ENCODE assay signal across 18 cellular contexts in the genomic region with DNA sequence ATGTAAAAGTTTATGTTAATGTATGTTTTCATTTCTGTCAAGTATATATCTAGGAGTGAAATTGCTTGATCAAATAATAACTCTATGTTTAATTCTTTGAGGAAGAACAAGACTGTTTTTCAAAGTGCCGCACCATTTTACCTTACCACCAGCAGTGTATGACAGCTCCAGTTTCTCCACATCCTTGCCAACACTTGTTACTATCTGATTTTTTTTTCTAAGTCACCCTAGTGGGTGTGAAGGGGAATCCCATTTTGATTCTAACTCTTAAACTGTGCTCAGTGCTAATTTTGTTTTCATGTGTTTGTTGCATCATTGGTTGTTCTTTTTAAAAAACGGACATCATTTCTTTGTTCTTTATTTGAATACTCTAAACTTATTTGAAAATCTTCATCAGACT.
A peak's percentile ranks its signal among the peaks of the same experiment; 100 is the strongest.
DNase-seq lines count a peak whose midpoint lies in the region; ATAC-seq, FAIRE-seq and TF ChIP-seq lines count a peak whose summit lies in the region.
"Had no signal": no experiment of that assay in that cellular context is flagged by ENCODE, and none has a peak within 500 bp of the region (broad histone marks: within the 10 kb centered on the region; RNA-seq: fewer than 3 reads in every experiment).

No MANE protein-coding gene starts in this region.

- peak overlapping the region; percentile 75 for H3K27ac Mint-ChIP-seq in activated CD4-positive, alpha-beta T cell treated with anti-CD3 and anti-CD28 coated beads for 36 hours
- H3K27ac Mint-ChIP-seq in activated naive CD8-positive, alpha-beta T cell treated with anti-CD3 and anti-CD28 coated beads, Interleukin-2, amount 50 U/mL, for 24 hours: peak overlapping the region; percentile 84
- no peak overlapping the region for H3K27ac Mint-ChIP-seq in activated naive CD8-positive, alpha-beta T cell treated with anti-CD3 and anti-CD28 coated beads for 36 hours
- peak overlapping the region; percentile 55 for H3K27ac Mint-ChIP-seq in activated T-helper 1 cell treated with anti-CD3 and anti-CD28 coated beads, Interleukin-12 subunit alpha, Interleukin-12 subunit beta, Interleukin-2, Interleukin-4 antibody, amounts not matched to agents 30 ng/mL and 10 ng/mL and 1 ng/mL, durations not matched to agents 14 hours and 24 hours and 36 hours
- H3K27ac Mint-ChIP-seq: CD14-positive monocyte had no signal

- intact Hi-C loops in activated CD4-positive, alpha-beta T cell treated with anti-CD3 and anti-CD28 coated beads for 36 hours (cut with DNase I, micrococcal nuclease): loop anchor here (5.0 kb wide), 2 partner anchors 99 to 119 kb away; partner anchors contain the start of gene CDK6 (in 1 of the 2)
- intact Hi-C loops in activated T-helper 1 cell treated with anti-CD3 and anti-CD28 coated beads, Interleukin-12 subunit alpha, Interleukin-12 subunit beta, Interleukin-2, Interleukin-4 antibody, amounts not matched to agents 30 ng/mL and 10 ng/mL and 1 ng/mL, durations not matched to agents 14 hours and 24 hours and 36 hours (cut with micrococcal nuclease): no loop called here
- intact Hi-C loops in K562 (cut with micrococcal nuclease): no loop called here

- H3K79me2 ChIP-seq in K562 (ENCODE audit: control insufficient read depth, insufficient read depth, low read length): no peaks in the 10 kb centered on the region

- no peaks in the 10 kb centered on the region for H4K20me1 ChIP-seq in K562 (replicated peaks; ENCODE audit: control insufficient read depth, insufficient read depth, low read length)
- H4K20me1 ChIP-seq: BLaER1 had no signal

- no peak overlapping the region for H3K9ac ChIP-seq in K562 (ENCODE audit: insufficient read depth in 1 of 2, low read depth in 2 of 2, low read length in 2 of 2)
- H3K9ac ChIP-seq: BLaER1, GM23248 had no signal

- peaks cover 20% of the 10 kb centered on the region for H3K9me3 Mint-ChIP-seq in activated CD4-positive, alpha-beta T cell treated with anti-CD3 and anti-CD28 coated beads for 36 hours (ENCODE audit: low read depth)
- peaks cover 38% of the 10 kb centered on the region for H3K9me3 Mint-ChIP-seq in activated naive CD8-positive, alpha-beta T cell treated with anti-CD3 and anti-CD28 coated beads, Interleukin-2, amount 50 U/mL, for 24 hours
- H3K9me3 Mint-ChIP-seq in activated naive CD8-positive, alpha-beta T cell treated with anti-CD3 and anti-CD28 coated beads for 36 hours: peaks cover 25% of the 10 kb centered on the region
- H3K9me3 Mint-ChIP-seq in activated T-helper 1 cell treated with anti-CD3 and anti-CD28 coated beads, Interleukin-12 subunit alpha, Interleukin-12 subunit beta, Interleukin-2, Interleukin-4 antibody, amounts not matched to agents 30 ng/mL and 10 ng/mL and 1 ng/mL, durations not matched to agents 14 hours and 24 hours and 36 hours: peaks cover 52% of the 10 kb centered on the region

- no peak for TF ChIP-seq POLR2A in K562 (conservative IDR thresholded peaks at IDR 0.05)

- TF ChIP-seq EP300 in K562 (IDR thresholded peaks at IDR 0.05; ENCODE audit: low read length): no peak

- no peak for TF ChIP-seq RAD21 in K562 (CRISPR knock-in tag; conservative IDR thresholded peaks at IDR 0.05 in 1 of 2, IDR thresholded peaks at IDR 0.05 in 1 of 2)

- peaks cover 0 to 5% of the 10 kb centered on the region in 2 experiments; a peak in 1 of 5 replicates for H3K4me1 ChIP-seq in K562 (replicated peaks in 1 of 2; ENCODE audit: control insufficient read depth in 2 of 2, insufficient read depth in 2 of 2, low read length in 2 of 2)
- H3K4me1 ChIP-seq: BLaER1, HAP-1 had no signal

- H3K4me3 ChIP-seq in K562: no peak overlapping the region
- H3K4me3 ChIP-seq: BLaER1, GM23248, HAP-1 had no signal

- ATAC-seq in activated CD4-positive, alpha-beta T cell treated with anti-CD3 and anti-CD28 coated beads for 36 hours: no peak
- no peak for ATAC-seq in activated naive CD8-positive, alpha-beta T cell treated with anti-CD3 and anti-CD28 coated beads, Interleukin-2, amount 50 U/mL, for 24 hours
- no peak for ATAC-seq in K562

- CTCF ChIA-PET in activated CD4-positive, alpha-beta T cell treated with anti-CD3 and anti-CD28 coated beads for 36 hours (lab: Charles Lee): no interaction called here
- CTCF ChIA-PET in K562 (lab: Yijun Ruan, JAX; ENCODE audit: low intra/inter-chr PET ratio): no interaction called here

- peaks cover 30% of the 10 kb centered on the region for H3K4me1 Mint-ChIP-seq in activated CD4-positive, alpha-beta T cell treated with anti-CD3 and anti-CD28 coated beads for 36 hours
- H3K4me1 Mint-ChIP-seq in activated naive CD8-positive, alpha-beta T cell treated with anti-CD3 and anti-CD28 coated beads, Interleukin-2, amount 50 U/mL, for 24 hours: peaks cover 52% of the 10 kb centered on the region
- peaks cover 14% of the 10 kb centered on the region for H3K4me1 Mint-ChIP-seq in activated naive CD8-positive, alpha-beta T cell treated with anti-CD3 and anti-CD28 coated beads for 36 hours
- H3K4me1 Mint-ChIP-seq in activated T-helper 1 cell treated with anti-CD3 and anti-CD28 coated beads, Interleukin-12 subunit alpha, Interleukin-12 subunit beta, Interleukin-2, Interleukin-4 antibody, amounts not matched to agents 30 ng/mL and 10 ng/mL and 1 ng/mL, durations not matched to agents 14 hours and 24 hours and 36 hours (ENCODE audit: low read depth): peaks cover 34% of the 10 kb centered on the region
- H3K4me1 Mint-ChIP-seq: CD14-positive monocyte; CD4-positive, alpha-beta memory T cell had no signal

- H3K9me1 ChIP-seq in K562 (ENCODE audit: control insufficient read depth, insufficient read depth, low read length): no peaks in the 10 kb centered on the region

- H3K27me3 Mint-ChIP-seq in activated CD4-positive, alpha-beta T cell treated with anti-CD3 and anti-CD28 coated beads for 36 hours: peaks cover 21% of the 10 kb centered on the region
- peaks cover 3% of the 10 kb centered on the region for H3K27me3 Mint-ChIP-seq in activated naive CD8-positive, alpha-beta T cell treated with anti-CD3 and anti-CD28 coated beads, Interleukin-2, amount 50 U/mL, for 24 hours
- peaks cover 7% of the 10 kb centered on the region for H3K27me3 Mint-ChIP-seq in activated naive CD8-positive, alpha-beta T cell treated with anti-CD3 and anti-CD28 coated beads for 36 hours
- peaks cover 5% of the 10 kb centered on the region for H3K27me3 Mint-ChIP-seq in activated T-helper 1 cell treated with anti-CD3 and anti-CD28 coated beads, Interleukin-12 subunit alpha, Interleukin-12 subunit beta, Interleukin-2, Interleukin-4 antibody, amounts not matched to agents 30 ng/mL and 10 ng/mL and 1 ng/mL, durations not matched to agents 14 hours and 24 hours and 36 hours (ENCODE audit: insufficient read depth)

- no peaks in the 10 kb centered on the region for H3K9me3 ChIP-seq in K562 (replicated peaks; ENCODE audit: control insufficient read depth, insufficient read depth, low read depth, low read length)

- no peak overlapping the region for H2AFZ ChIP-seq in K562 (ENCODE audit: low read depth, low read length)
- H2AFZ ChIP-seq: GM23248 had no signal

- peaks cover 18% of the 10 kb centered on the region for H3K36me3 Mint-ChIP-seq in activated CD4-positive, alpha-beta T cell treated with anti-CD3 and anti-CD28 coated beads for 36 hours (ENCODE audit: low read depth)
- peaks cover 41% of the 10 kb centered on the region for H3K36me3 Mint-ChIP-seq in activated naive CD8-positive, alpha-beta T cell treated with anti-CD3 and anti-CD28 coated beads, Interleukin-2, amount 50 U/mL, for 24 hours (ENCODE audit: low read depth)
- H3K36me3 Mint-ChIP-seq in activated naive CD8-positive, alpha-beta T cell treated with anti-CD3 and anti-CD28 coated beads for 36 hours: peaks cover 20% of the 10 kb centered on the region
- H3K36me3 Mint-ChIP-seq in activated T-helper 1 cell treated with anti-CD3 and anti-CD28 coated beads, Interleukin-12 subunit alpha, Interleukin-12 subunit beta, Interleukin-2, Interleukin-4 antibody, amounts not matched to agents 30 ng/mL and 10 ng/mL and 1 ng/mL, durations not matched to agents 14 hours and 24 hours and 36 hours (ENCODE audit: low read depth): peaks cover 17% of the 10 kb centered on the region
- H3K36me3 Mint-ChIP-seq: CD14-positive monocyte had no signal

- no peaks in the 10 kb centered on the region for H3K36me3 ChIP-seq in K562 (ENCODE audit: control insufficient read depth, insufficient read depth, low read length)
- H3K36me3 ChIP-seq: BLaER1, HAP-1 had no signal

- POLR2A ChIA-PET in activated CD4-positive, alpha-beta T cell treated with anti-CD3 and anti-CD28 coated beads for 36 hours (lab: Charles Lee): no interaction called here
- POLR2A ChIA-PET in K562 (lab: Yijun Ruan, JAX): interaction anchor here (0.8 to 1.6 kb wide), 3 partner anchors 8 to 41 kb away, joined by 3 read pairs; no protein-coding TSS in a partner anchor

- DNase-seq in activated CD4-positive, alpha-beta T cell treated with anti-CD3 and anti-CD28 coated beads for 36 hours: no peak
- DNase-seq in activated CD4-positive, alpha-beta T cell treated with anti-CD3 and anti-CD28 coated beads for 1 hour: no peak
- no peak for DNase-seq in activated naive CD8-positive, alpha-beta T cell treated with anti-CD3 and anti-CD28 coated beads, Interleukin-2, amount 50 U/mL, for 24 hours
- no peak for DNase-seq in activated naive CD8-positive, alpha-beta T cell treated with anti-CD3 and anti-CD28 coated beads for 36 hours
- no peak for DNase-seq in activated T-helper 1 cell treated with anti-CD3 and anti-CD28 coated beads, Interleukin-12 subunit alpha, Interleukin-12 subunit beta, Interleukin-2, Interleukin-4 antibody, amounts not matched to agents 30 ng/mL and 10 ng/mL and 1 ng/mL, durations not matched to agents 14 hours and 24 hours and 36 hours (ENCODE audit: low spot score)
- no peak for DNase-seq in K562 (ENCODE audit: extremely low read depth in 1 of 4, low spot score in 3 of 4)
- no peak for DNase-seq in Kasumi-1 (lab: John Stamatoyannopoulos, UW)
- DNase-seq: 8988T; CD4-positive, alpha-beta memory T cell; DMS153; DMS79; GDM1; GM23248 had no signal

- no peak for FAIRE-seq in K562 (lab: Jason Lieb, UNC)
- FAIRE-seq: GM12892, GM18507 had no signal

- in situ Hi-C loops in K562 (cut with MboI): no loop called here

- no TSS peak for BruUV-seq in K562 (replicated peaks; lab: Mats Ljungman, UMichigan)

- no peak for TF ChIP-seq CTCF in K562 (IDR thresholded peaks at IDR 0.05 in 2 of 3, conservative IDR thresholded peaks at IDR 0.05 in 1 of 3; ENCODE audit: insufficient read depth in 2 of 3, low read depth in 1 of 3, low read length in 3 of 3)

- H3K27ac ChIP-seq in K562 (ENCODE audit: extremely low read depth, low read depth, low read length): no peak overlapping the region
- H3K27ac ChIP-seq: BLaER1, GM23248 had no signal

- H3K27me3 ChIP-seq in K562 (ENCODE audit: control insufficient read depth in 2 of 2, insufficient read depth in 2 of 2, low read length in 2 of 2): no peaks in the 10 kb centered on the region
- H3K27me3 ChIP-seq: BLaER1 had no signal

- WGBS in K562 (ENCODE audit: insufficient coverage, low coverage, missing lambda C conversion rate): 53% methylated on average over 2 of the region's 2 CpGs

- H3K4me2 ChIP-seq in K562 (ENCODE audit: insufficient read depth, low read length): no peak overlapping the region
- H3K4me2 ChIP-seq: BLaER1 had no signal

- H3K4me3 Mint-ChIP-seq in activated CD4-positive, alpha-beta T cell treated with anti-CD3 and anti-CD28 coated beads for 36 hours: no peak overlapping the region
- H3K4me3 Mint-ChIP-seq in activated naive CD8-positive, alpha-beta T cell treated with anti-CD3 and anti-CD28 coated beads, Interleukin-2, amount 50 U/mL, for 24 hours: no peak overlapping the region
- no peak overlapping the region for H3K4me3 Mint-ChIP-seq in activated naive CD8-positive, alpha-beta T cell treated with anti-CD3 and anti-CD28 coated beads for 36 hours
- no peak overlapping the region for H3K4me3 Mint-ChIP-seq in activated T-helper 1 cell treated with anti-CD3 and anti-CD28 coated beads, Interleukin-12 subunit alpha, Interleukin-12 subunit beta, Interleukin-2, Interleukin-4 antibody, amounts not matched to agents 30 ng/mL and 10 ng/mL and 1 ng/mL, durations not matched to agents 14 hours and 24 hours and 36 hours
- H3K4me3 Mint-ChIP-seq: CD14-positive monocyte; CD4-positive, alpha-beta memory T cell had no signal

Comparison
In these comparisons a context has a peak if more than half of its experiments do, and no peak if none do; other contexts are left out.
1. intact Hi-C loops: an anchor here in activated CD4-positive, alpha-beta T cell treated with anti-CD3 and anti-CD28 coated beads for 36 hours (5.0 kb wide); none called in activated T-helper 1 cell treated with anti-CD3 and anti-CD28 coated beads, Interleukin-12 subunit alpha, Interleukin-12 subunit beta, Interleukin-2, Interleukin-4 antibody, amounts not matched to agents 30 ng/mL and 10 ng/mL and 1 ng/mL, durations not matched to agents 14 hours and 24 hours and 36 hours and K562.